ENCODE assay signal across 14 cellular contexts in genomic region chr17:40645932-40646331, GRCh38. TPM values are rescaled to one million over a fixed set of nuclear protein-coding genes. Genes with fewer than 3 reads are reported as not detected.
DNase-seq lines count a peak whose midpoint lies in the region; ATAC-seq and TF ChIP-seq lines count a peak whose summit lies in the region.
"Had no signal": no experiment of that assay in that cellular context is flagged by ENCODE, and none has a peak within 500 bp of the region (broad histone marks: within the 10 kb centered on the region; RNA-seq: fewer than 3 reads in every experiment).

No MANE protein-coding gene starts in this region.

- H3K36me3 ChIP-seq in left ventricle myocardium inferior: peaks cover 44% of the 10 kb centered on the region
- H3K36me3 ChIP-seq in iPS-20b (ENCODE audit: insufficient read depth, low read depth, low read length): peaks cover 46% of the 10 kb centered on the region

- no peak for TF ChIP-seq CTCF in left ventricle myocardium inferior (IDR thresholded peaks at IDR 0.05; ENCODE audit: borderline replicate concordance)

- H3K27me3 ChIP-seq in left ventricle myocardium inferior (ENCODE audit: low read depth) (no peaks in the 10 kb centered on the region), right cardiac atrium (ENCODE audit: control insufficient read depth, insufficient read depth) (no peaks in the 10 kb centered on the region), iPS-20b (ENCODE audit: insufficient read depth, low read length) (peaks cover 5% of the 10 kb centered on the region; the same call in 1 of the 2 replicates)

- H3K9ac ChIP-seq in iPS-20b (ENCODE audit: low read depth, low read length): no peak overlapping the region; the same call in 1 of the 2 replicates

- H3K27me3 Mint-ChIP-seq in activated T-helper 1 cell treated with anti-CD3 and anti-CD28 coated beads, Interleukin-12 subunit alpha, Interleukin-12 subunit beta, Interleukin-2, Interleukin-4 antibody, amounts not matched to agents 30 ng/mL and 10 ng/mL and 1 ng/mL, durations not matched to agents 14 hours and 24 hours and 36 hours (ENCODE audit: insufficient read depth): peaks cover 2% of the 10 kb centered on the region
- H3K27me3 Mint-ChIP-seq: stimulated activated memory B cell treated with anti-CD40 and anti-IgM and Interleukin-4, amounts not matched to agents 10 μg/mL and 1 μg/mL and 100 μg/mL, for 72 hours had no signal

- peaks cover 33% of the 10 kb centered on the region for H3K36me3 Mint-ChIP-seq in activated T-helper 1 cell treated with anti-CD3 and anti-CD28 coated beads, Interleukin-12 subunit alpha, Interleukin-12 subunit beta, Interleukin-2, Interleukin-4 antibody, amounts not matched to agents 30 ng/mL and 10 ng/mL and 1 ng/mL, durations not matched to agents 14 hours and 24 hours and 36 hours (ENCODE audit: low read depth)

- H3K9me3 ChIP-seq in left ventricle myocardium inferior (replicated peaks) (no peaks in the 10 kb centered on the region), right cardiac atrium (ENCODE audit: control insufficient read depth, low read length) (no peaks in the 10 kb centered on the region), iPS-20b (ENCODE audit: insufficient read depth, low read depth, low read length) (no peaks in the 10 kb centered on the region)

- H3K27ac Mint-ChIP-seq in activated T-helper 1 cell treated with anti-CD3 and anti-CD28 coated beads, Interleukin-12 subunit alpha, Interleukin-12 subunit beta, Interleukin-2, Interleukin-4 antibody, amounts not matched to agents 30 ng/mL and 10 ng/mL and 1 ng/mL, durations not matched to agents 14 hours and 24 hours and 36 hours: no peak overlapping the region

- H3K27ac ChIP-seq in left ventricle myocardium inferior (replicated peaks) (no peak overlapping the region), right cardiac atrium (ENCODE audit: low read length) (no peak overlapping the region), iPS-20b (ENCODE audit: low read length) (no peak overlapping the region)

- H3K4me3 ChIP-seq in left ventricle myocardium inferior (peak overlapping the region; percentile 96), right cardiac atrium (ENCODE audit: low read length) (no peak overlapping the region), iPS-20b (ENCODE audit: low read length) (0 out of 2 replicates have a peak overlapping the region, but pooled peaks have one; percentile 20)

- no peak for ATAC-seq in right cardiac atrium
- no peak for ATAC-seq in HG03159 (IDR thresholded peaks at IDR 0.05; ENCODE audit: unreplicated experiment)
- no peak for ATAC-seq in GM18519 (IDR thresholded peaks at IDR 0.05; ENCODE audit: low FRiP score, unreplicated experiment)
- ATAC-seq: Right ventricle myocardium inferior; stimulated activated memory B cell treated with anti-CD40 and anti-IgM and Interleukin-4, amounts not matched to agents 10 μg/mL and 1 μg/mL and 100 μg/mL, for 72 hours had no signal

- intact Hi-C loops in left ventricle myocardium inferior (cut with micrococcal nuclease): no loop called here
- intact Hi-C loops in right cardiac atrium (cut with DNase I): no loop called here
- intact Hi-C loops in activated T-helper 1 cell treated with anti-CD3 and anti-CD28 coated beads, Interleukin-12 subunit alpha, Interleukin-12 subunit beta, Interleukin-2, Interleukin-4 antibody, amounts not matched to agents 30 ng/mL and 10 ng/mL and 1 ng/mL, durations not matched to agents 14 hours and 24 hours and 36 hours (cut with micrococcal nuclease): loop anchor here (2.0 kb wide), 1 partner anchor 15 kb away; no protein-coding TSS in a partner anchor

- 40% methylated on average over 2 of the region's 2 CpGs for WGBS in right cardiac atrium

- H3K9me3 Mint-ChIP-seq in activated T-helper 1 cell treated with anti-CD3 and anti-CD28 coated beads, Interleukin-12 subunit alpha, Interleukin-12 subunit beta, Interleukin-2, Interleukin-4 antibody, amounts not matched to agents 30 ng/mL and 10 ng/mL and 1 ng/mL, durations not matched to agents 14 hours and 24 hours and 36 hours: no peaks in the 10 kb centered on the region
- H3K9me3 Mint-ChIP-seq: stimulated activated memory B cell treated with anti-CD40 and anti-IgM and Interleukin-4, amounts not matched to agents 10 μg/mL and 1 μg/mL and 100 μg/mL, for 72 hours had no signal

- H3K4me1 Mint-ChIP-seq in activated T-helper 1 cell treated with anti-CD3 and anti-CD28 coated beads, Interleukin-12 subunit alpha, Interleukin-12 subunit beta, Interleukin-2, Interleukin-4 antibody, amounts not matched to agents 30 ng/mL and 10 ng/mL and 1 ng/mL, durations not matched to agents 14 hours and 24 hours and 36 hours (ENCODE audit: low read depth): peaks cover 64% of the 10 kb centered on the region

- DNase-seq in left ventricle myocardium inferior (no peak), right cardiac atrium (no peak), ecto neural progenitor cell (ENCODE audit: low spot score) (no peak), NCI-H446 treated with DMSO at 0.1 percent for 48 hours (lab: John Stamatoyannopoulos, UW) (no peak)
- DNase-seq in activated T-helper 1 cell treated with anti-CD3 and anti-CD28 coated beads, Interleukin-12 subunit alpha, Interleukin-12 subunit beta, Interleukin-2, Interleukin-4 antibody, amounts not matched to agents 30 ng/mL and 10 ng/mL and 1 ng/mL, durations not matched to agents 14 hours and 24 hours and 36 hours (ENCODE audit: low spot score): no peak
- DNase-seq: activated CD4-positive, alpha-beta T cell treated with anti-CD3 and anti-CD28 coated beads, Interleukin-2, amount 50 U/mL, for 48 hours; NCI-H2227 treated with DMSO at 0.1 percent for 48 hours had no signal

- peak overlapping the region; percentile 45 for H3K4me3 Mint-ChIP-seq in activated T-helper 1 cell treated with anti-CD3 and anti-CD28 coated beads, Interleukin-12 subunit alpha, Interleukin-12 subunit beta, Interleukin-2, Interleukin-4 antibody, amounts not matched to agents 30 ng/mL and 10 ng/mL and 1 ng/mL, durations not matched to agents 14 hours and 24 hours and 36 hours

- H3K4me1 ChIP-seq in left ventricle myocardium inferior (peaks cover 60% of the 10 kb centered on the region), right cardiac atrium (ENCODE audit: control insufficient read depth, insufficient read depth, low read length) (peaks cover 5% of the 10 kb centered on the region), iPS-20b (ENCODE audit: insufficient read depth, low read length) (peaks cover 13% of the 10 kb centered on the region)

RNA-seq across cellular contexts. Expression of gene SMARCE1, which starts 1.7 kb away (rescaled TPM):
- total RNA-seq in left ventricle myocardium inferior (58.6 TPM), right cardiac atrium (10 to 100 TPM; 69.2 to 72.0 (median 71.4) TPM)
- polyA plus RNA-seq in right cardiac atrium: 51.8 TPM
- 125 and 132 TPM in 2 replicates for total RNA-seq in activated T-helper 1 cell treated with anti-CD3 and anti-CD28 coated beads, Interleukin-12 subunit alpha, Interleukin-12 subunit beta, Interleukin-2, Interleukin-4 antibody, amounts not matched to agents 30 ng/mL and 10 ng/mL and 1 ng/mL, durations not matched to agents 14 hours and 24 hours and 36 hours

RNA-seq across cellular contexts. Expression of gene KRT222, which starts 19.0 kb away (rescaled TPM):
- 0.38 TPM for total RNA-seq in left ventricle myocardium inferior
- 1 to 10 TPM in 1 of 4 donors, under 1 TPM in 3; 0.45 to 1.4 (median 0.58) TPM for total RNA-seq in right cardiac atrium
- 1.5 TPM for polyA plus RNA-seq in right cardiac atrium
- total RNA-seq in activated T-helper 1 cell treated with anti-CD3 and anti-CD28 coated beads, Interleukin-12 subunit alpha, Interleukin-12 subunit beta, Interleukin-2, Interleukin-4 antibody, amounts not matched to agents 30 ng/mL and 10 ng/mL and 1 ng/mL, durations not matched to agents 14 hours and 24 hours and 36 hours: not detected in 2 replicates
- total RNA-seq: mononuclear cell had no signal
- polyA plus RNA-seq: BJ had no signal

RNA-seq across cellular contexts. Expression of gene KRT24, which starts 57.6 kb away (rescaled TPM):
- total RNA-seq in left ventricle myocardium inferior: not detected
- not detected for total RNA-seq in right cardiac atrium
- polyA plus RNA-seq in right cardiac atrium: 0.16 TPM
- not detected in 2 replicates for total RNA-seq in activated T-helper 1 cell treated with anti-CD3 and anti-CD28 coated beads, Interleukin-12 subunit alpha, Interleukin-12 subunit beta, Interleukin-2, Interleukin-4 antibody, amounts not matched to agents 30 ng/mL and 10 ng/mL and 1 ng/mL, durations not matched to agents 14 hours and 24 hours and 36 hours
- total RNA-seq: mononuclear cell, Right ventricle myocardium inferior had no signal
- polyA plus RNA-seq: BJ had no signal
